ENCODE assay signal across 10 cellular contexts in the genomic region with DNA sequence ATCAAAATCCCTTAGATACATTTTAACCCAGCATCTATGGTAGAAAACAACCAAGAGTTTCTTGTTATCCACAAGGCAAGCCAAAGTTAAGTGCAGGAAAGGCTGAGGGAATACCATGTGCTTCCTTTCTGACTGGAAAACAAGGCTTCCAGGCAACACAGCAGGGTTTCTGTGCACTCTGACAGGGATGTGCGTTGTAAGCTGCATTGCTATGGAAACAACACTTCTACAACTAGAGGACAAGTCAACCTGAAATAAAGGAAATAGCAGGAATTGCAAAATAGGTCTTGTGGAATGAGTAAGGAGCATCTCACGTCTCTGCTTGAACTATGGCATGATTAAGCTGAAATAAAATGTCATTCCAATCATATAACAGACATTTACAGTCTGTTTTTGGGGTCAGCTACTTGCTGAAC. TPM values are rescaled to one million over a fixed set of nuclear protein-coding genes. Genes with fewer than 3 reads are reported as not detected.
DNase-seq lines count a peak whose midpoint lies in the region; ATAC-seq and TF ChIP-seq lines count a peak whose summit lies in the region.
"Had no signal": no experiment of that assay in that cellular context is flagged by ENCODE, and none has a peak within 500 bp of the region (broad histone marks: within the 10 kb centered on the region; RNA-seq: fewer than 3 reads in every experiment).

No MANE protein-coding gene starts in this region.

- no peaks in the 10 kb centered on the region for H4K20me1 ChIP-seq in osteoblast (ENCODE audit: insufficient read depth, low read length)

- peaks cover 33% of the 10 kb centered on the region for H3K27me3 Mint-ChIP-seq in activated CD4-positive, alpha-beta T cell treated with anti-CD3 and anti-CD28 coated beads, Interleukin-2, amount 10 ng/mL, durations not matched to agents 24 days and 14 days
- H3K27me3 Mint-ChIP-seq: activated naive CD4-positive, alpha-beta T cell treated with anti-CD3 and anti-CD28 coated beads, Interleukin-2, amount 50 U/mL, for 24 hours had no signal

- peaks cover 41% of the 10 kb centered on the region for H3K4me1 ChIP-seq in osteoblast (ENCODE audit: insufficient read depth, low read length)

- DNase-seq in G401 (ENCODE audit: low spot score) (peak; percentile 64), fibroblast of mammary gland (ENCODE audit: low read depth) (peak; percentile 98), osteoblast (ENCODE audit: insufficient read length, low spot score, missing footprints) (peak; percentile 55), T-helper 1 cell (no peak)
- no peak for DNase-seq in activated CD4-positive, alpha-beta T cell treated with anti-CD3 and anti-CD28 coated beads, Interleukin-2, amount 10 ng/mL, durations not matched to agents 24 days and 14 days
- DNase-seq in activated T-cell treated with anti-CD3 and anti-CD28 coated beads, Interleukin-2, amount 50 U/mL, for 48 hours: no peak
- DNase-seq: NCI-H1930 had no signal

- no peaks in the 10 kb centered on the region for H3K9me3 Mint-ChIP-seq in activated CD4-positive, alpha-beta T cell treated with anti-CD3 and anti-CD28 coated beads, Interleukin-2, amount 10 ng/mL, durations not matched to agents 24 days and 14 days
- H3K9me3 Mint-ChIP-seq: activated naive CD4-positive, alpha-beta T cell treated with anti-CD3 and anti-CD28 coated beads, Interleukin-2, amount 50 U/mL, for 24 hours had no signal

- H3K27ac ChIP-seq in osteoblast (ENCODE audit: low read depth, low read length): peak overlapping the region; percentile 89

- peaks cover 60% of the 10 kb centered on the region for H3K36me3 Mint-ChIP-seq in activated CD4-positive, alpha-beta T cell treated with anti-CD3 and anti-CD28 coated beads, Interleukin-2, amount 10 ng/mL, durations not matched to agents 24 days and 14 days (ENCODE audit: low read depth)

- H3K27ac Mint-ChIP-seq in activated CD4-positive, alpha-beta T cell treated with anti-CD3 and anti-CD28 coated beads, Interleukin-2, amount 10 ng/mL, durations not matched to agents 24 days and 14 days: no peak overlapping the region
- H3K27ac Mint-ChIP-seq: activated naive CD4-positive, alpha-beta T cell treated with anti-CD3 and anti-CD28 coated beads, Interleukin-2, amount 50 U/mL, for 24 hours had no signal

- H3K4me3 Mint-ChIP-seq in activated CD4-positive, alpha-beta T cell treated with anti-CD3 and anti-CD28 coated beads, Interleukin-2, amount 10 ng/mL, durations not matched to agents 24 days and 14 days: no peak overlapping the region

- intact Hi-C loops in activated CD4-positive, alpha-beta T cell treated with anti-CD3 and anti-CD28 coated beads, Interleukin-2, amount 10 ng/mL, durations not matched to agents 24 days and 14 days (cut with micrococcal nuclease): no loop called here

- no peaks in the 10 kb centered on the region for H3K9me3 ChIP-seq in osteoblast (ENCODE audit: low read depth, low read length)

- H2AFZ ChIP-seq in osteoblast (ENCODE audit: low read length): no peak overlapping the region

- in situ Hi-C loops in G401 (cut with HindIII; ENCODE audit: low sequenced_read_pairs): no loop called here

- peaks cover 7% of the 10 kb centered on the region for H3K79me2 ChIP-seq in osteoblast (ENCODE audit: insufficient read depth, low read length)

- H3K36me3 ChIP-seq in osteoblast (ENCODE audit: insufficient read depth, low read length): peaks cover 6% of the 10 kb centered on the region

- no peak for ATAC-seq in HG02610 (IDR thresholded peaks at IDR 0.05; ENCODE audit: unreplicated experiment)

- TF ChIP-seq CTCF in fibroblast of mammary gland (conservative IDR thresholded peaks at IDR 0.05; ENCODE audit: control insufficient read depth, insufficient read depth, low read depth, low read length) (no peak), osteoblast (IDR thresholded peaks at IDR 0.05; ENCODE audit: extremely low read depth, low read depth, low read length) (no peak)

- no peak overlapping the region for H3K4me3 ChIP-seq in fibroblast of mammary gland (ENCODE audit: control insufficient read depth, low read depth, low read length)
- no peak overlapping the region for H3K4me3 ChIP-seq in osteoblast (ENCODE audit: insufficient read depth, low read length)

- peaks cover 28% of the 10 kb centered on the region for H3K4me1 Mint-ChIP-seq in activated CD4-positive, alpha-beta T cell treated with anti-CD3 and anti-CD28 coated beads, Interleukin-2, amount 10 ng/mL, durations not matched to agents 24 days and 14 days

- H3K4me2 ChIP-seq in osteoblast (ENCODE audit: insufficient read depth, low read length): peak overlapping the region; percentile 31

- H3K27me3 ChIP-seq in osteoblast (ENCODE audit: insufficient read depth, low read length): no peaks in the 10 kb centered on the region

TF ChIP-seq in PFSK-1, 5 proteins besides CTCF, POLR2A, EP300 and RAD21:
- no peak for TF ChIP-seq POLR2AphosphoS5 (IDR thresholded peaks at IDR 0.05; ENCODE audit: low read depth, low read length)
- 0 out of 2 replicates have a peak, but pooled peaks have one; percentile 25 for TF ChIP-seq SIN3A (IDR thresholded peaks at IDR 0.05; ENCODE audit: borderline replicate concordance, insufficient read depth, low read length)

RNA-seq across cellular contexts. Expression of gene CFDP1, which starts 55.3 kb away (rescaled TPM):
- total RNA-seq in G401 (2014; rRNA removed; shearing (Covaris generic)): 58.3 and 63.1 TPM in 2 replicates
- polyA plus RNA-seq in PFSK-1 (2012; ENCODE audit: insufficient read length, low read depth): 31.7 TPM
- total RNA-seq in osteoblast: 37.7 and 41.3 TPM in 2 replicates
- 33.7 and 38.9 TPM in 2 replicates for total RNA-seq in activated CD4-positive, alpha-beta T cell treated with anti-CD3 and anti-CD28 coated beads, Interleukin-2, amount 10 ng/mL, durations not matched to agents 24 days and 14 days

Comparison
In these comparisons a context has a peak if more than half of its experiments do, and no peak if none do; other contexts are left out.
1. DNase-seq: peak in G401 (single experiment), fibroblast of mammary gland (single experiment) and osteoblast (single experiment); none in T-helper 1 cell (0 of 5), activated CD4-positive, alpha-beta T cell treated with anti-CD3 and anti-CD28 coated beads, Interleukin-2, amount 10 ng/mL, durations not matched to agents 24 days and 14 days (single experiment) and activated T-cell treated with anti-CD3 and anti-CD28 coated beads, Interleukin-2, amount 50 U/mL, for 48 hours (0 of 2).